ENCODE assay signal across 1 cellular context in genomic region chr17:38449364-38449763, GRCh38.
TF ChIP-seq lines count a peak whose summit lies in the region.

No MANE protein-coding gene starts in this region.

TF ChIP-seq in WTC11, 78 proteins besides CTCF, POLR2A, EP300 and RAD21 (continued from another document):
- no peak for TF ChIP-seq ZSCAN18 (CRISPR knock-in tag; IDR thresholded peaks at IDR 0.05)
- no peak for TF ChIP-seq SOX15 (CRISPR knock-in tag; IDR thresholded peaks at IDR 0.05)
- no peak for TF ChIP-seq ZNF138 (CRISPR knock-in tag; conservative IDR thresholded peaks at IDR 0.05)
- TF ChIP-seq ATF1 (CRISPR knock-in tag; IDR thresholded peaks at IDR 0.05): no peak
